Comparison of ENCODE assay signal across 10 cellular contexts in genomic region chr5:34905564-34905963, GRCh38. TPM values are rescaled to one million over a fixed set of nuclear protein-coding genes. Genes with fewer than 3 reads are reported as not detected.
DNase-seq lines count a peak whose midpoint lies in the region; ATAC-seq, FAIRE-seq and TF ChIP-seq lines count a peak whose summit lies in the region.
"Had no signal": no experiment of that assay in that cellular context is flagged by ENCODE, and none has a peak within 500 bp of the region (broad histone marks: within the 10 kb centered on the region; RNA-seq: fewer than 3 reads in every experiment).

No MANE protein-coding gene starts in this region.

- no peak overlapping the region for H3K4me3 ChIP-seq in AG10803 (ENCODE audit: low read length)
- H3K4me3 ChIP-seq in HCT116 (replicated peaks in 1 of 2; ENCODE audit: low read depth in 1 of 2, low read length in 2 of 2): no peak overlapping the region
- H3K4me3 ChIP-seq in kidney epithelial cell (ENCODE audit: low read depth, low read length): no peak overlapping the region
- H3K4me3 ChIP-seq: SK-N-MC had no signal

- no peak overlapping the region for H3K4me2 ChIP-seq in HCT116 (ENCODE audit: low read length)

- H3K36me3 ChIP-seq in HCT116 (ENCODE audit: control insufficient read depth in 1 of 2, insufficient read depth in 2 of 2, low read length in 2 of 2): peaks cover 0 to 8% of the 10 kb centered on the region in 2 experiments; a peak in 2 of 4 replicates
- no peaks in the 10 kb centered on the region for H3K36me3 ChIP-seq in kidney epithelial cell (ENCODE audit: control insufficient read depth, insufficient read depth, low read length)

- no peaks in the 10 kb centered on the region for H3K9me3 ChIP-seq in HCT116 (ENCODE audit: control insufficient read depth in 1 of 2, insufficient read depth in 1 of 2, low read depth in 1 of 2, low read length in 2 of 2)

- H3K27ac ChIP-seq in HCT116 (ENCODE audit: low read depth, low read length): no peak overlapping the region
- H3K27ac ChIP-seq: SK-N-MC had no signal

- H3K9me3 Mint-ChIP-seq in activated CD8-positive, alpha-beta T cell treated with anti-CD3 and anti-CD28 coated beads for 36 hours: no peaks in the 10 kb centered on the region

- H3K4me1 ChIP-seq in HCT116 (ENCODE audit: control insufficient read depth in 1 of 2, insufficient read depth in 2 of 2, low read length in 2 of 2): peaks cover 0 to 5% of the 10 kb centered on the region in 2 experiments; a peak in 2 of 4 replicates

- no peaks in the 10 kb centered on the region for H3K79me2 ChIP-seq in HCT116 (ENCODE audit: insufficient read depth, low read length)

- DNase-seq in AG10803 (ENCODE audit: low read depth): peak; percentile 23
- no peak for DNase-seq in HCT116 (ENCODE audit: low read depth, low spot score)
- DNase-seq in kidney epithelial cell (ENCODE audit: low read depth): no peak
- DNase-seq in C1 segment of cervical spinal cord (lab: John Stamatoyannopoulos, UW): no peak
- DNase-seq in activated CD8-positive, alpha-beta T cell treated with anti-CD3 and anti-CD28 coated beads for 36 hours: no peak

- H2AFZ ChIP-seq in HCT116 (ENCODE audit: low read depth, low read length, poor library complexity, severe bottlenecking): no peak overlapping the region

- ATAC-seq in HCT116 (peak; percentile 63; the same call in 1 of the 2 replicates), HG03378 (IDR thresholded peaks at IDR 0.05; ENCODE audit: unreplicated experiment) (no peak), GM19023 (IDR thresholded peaks at IDR 0.05; ENCODE audit: unreplicated experiment) (no peak)
- ATAC-seq in activated CD8-positive, alpha-beta T cell treated with anti-CD3 and anti-CD28 coated beads for 36 hours: no peak

- TF ChIP-seq RAD21 in HCT116 (IDR thresholded peaks at IDR 0.05; ENCODE audit: low read depth): peak; percentile 44

- POLR2A ChIA-PET in HCT116 (lab: Charles Lee): interaction anchor here (1.2 kb wide), 1 partner anchor 10 kb away, joined by 5 read pairs; the partner anchor contains the start of genes BRIX1 and RAD1
- POLR2A ChIA-PET in activated CD8-positive, alpha-beta T cell treated with anti-CD3 and anti-CD28 coated beads for 36 hours (lab: Charles Lee): interaction anchor here (1.3 to 1.7 kb wide), 2 partner anchors 9 to 11 kb away, joined by 5 to 6 read pairs; partner anchors contain the start of genes BRIX1 and RAD1

- no TSS peak for BruUV-seq in HCT116 (replicated peaks; lab: Mats Ljungman, UMichigan)

- no peaks in the 10 kb centered on the region for H3K27me3 Mint-ChIP-seq in activated CD8-positive, alpha-beta T cell treated with anti-CD3 and anti-CD28 coated beads for 36 hours

- H3K9me2 ChIP-seq in HCT116 (ENCODE audit: insufficient read depth): no peaks in the 10 kb centered on the region

- H3K36me3 Mint-ChIP-seq in activated CD8-positive, alpha-beta T cell treated with anti-CD3 and anti-CD28 coated beads for 36 hours (ENCODE audit: low read depth): peaks cover 34% of the 10 kb centered on the region

- TF ChIP-seq POLR2A in HCT116 (IDR thresholded peaks at IDR 0.05; ENCODE audit: borderline replicate concordance, extremely low read depth, insufficient read depth, insufficient read length): no peak

- RAD21 ChIA-PET in HCT116 (lab: Charles Lee; ENCODE audit: low non-redundant PET in 1 of 2, low total read pairs in 2 of 2, uncharacterized antibody in 2 of 2, unreplicated experiment in 2 of 2): no interaction called here

- TF ChIP-seq CTCF in AG10803 (conservative IDR thresholded peaks at IDR 0.05; ENCODE audit: low read length) (peak; percentile 59), HCT116 (IDR thresholded peaks at IDR 0.05 in 2 of 3, conservative IDR thresholded peaks at IDR 0.05 in 1 of 3; ENCODE audit: borderline replicate concordance in 1 of 3, insufficient read depth in 1 of 3, low read depth in 2 of 3, low read length in 2 of 3) (peak; percentile 15 to 44 (median 40); a peak in 3 of 6 replicates), kidney epithelial cell (IDR thresholded peaks at IDR 0.05; ENCODE audit: insufficient read depth, low read length, poor library complexity, severe bottlenecking) (peak; percentile 54)
- no peak for TF ChIP-seq CTCF in activated CD8-positive, alpha-beta T cell treated with anti-CD3 and anti-CD28 coated beads for 36 hours (IDR thresholded peaks at IDR 0.05)

- peak; percentile 59 for FAIRE-seq in TTC549 (lab: Jason Lieb, UNC)
- FAIRE-seq: GM19239 had no signal

- H3K9ac ChIP-seq in HCT116 (ENCODE audit: low read length): no peak overlapping the region

- peaks cover 4% of the 10 kb centered on the region for H3K4me1 Mint-ChIP-seq in activated CD8-positive, alpha-beta T cell treated with anti-CD3 and anti-CD28 coated beads for 36 hours (ENCODE audit: low read depth)

- intact Hi-C loops in HCT116 (cut with micrococcal nuclease): no loop called here
- intact Hi-C loops in activated CD8-positive, alpha-beta T cell treated with anti-CD3 and anti-CD28 coated beads for 36 hours (cut with micrococcal nuclease): no loop called here

- H4K20me1 ChIP-seq in HCT116 (ENCODE audit: insufficient read depth): no peaks in the 10 kb centered on the region

- no peaks in the 10 kb centered on the region for H3K27me3 ChIP-seq in HCT116 (ENCODE audit: insufficient read depth, low read length)
- H3K27me3 ChIP-seq in kidney epithelial cell (ENCODE audit: control insufficient read depth, insufficient read depth, low read length): no peaks in the 10 kb centered on the region

- CTCF ChIA-PET in HCT116 (lab: Charles Lee): interaction anchor here (1.0 kb wide), 1 partner anchor 419 kb away, joined by 7 read pairs; no protein-coding TSS in a partner anchor
- CTCF ChIA-PET in activated CD8-positive, alpha-beta T cell treated with anti-CD3 and anti-CD28 coated beads for 36 hours (lab: Charles Lee): interaction anchor here (1.1 to 3.4 kb wide), 4 partner anchors 8 to 420 kb away, joined by 4 to 12 read pairs (median 6); no protein-coding TSS in a partner anchor

- H3K27ac Mint-ChIP-seq in activated CD8-positive, alpha-beta T cell treated with anti-CD3 and anti-CD28 coated beads for 36 hours: no peak overlapping the region

- H3K4me3 Mint-ChIP-seq in activated CD8-positive, alpha-beta T cell treated with anti-CD3 and anti-CD28 coated beads for 36 hours: no peak overlapping the region

TF ChIP-seq in HCT116, 20 proteins besides CTCF, POLR2A, EP300 and RAD21:
- TF ChIP-seq CBX3 (IDR thresholded peaks at IDR 0.05; ENCODE audit: low read depth): no peak
- no peak for TF ChIP-seq REST (IDR thresholded peaks at IDR 0.05; ENCODE audit: low read depth)
- no peak for TF ChIP-seq SRF (IDR thresholded peaks at IDR 0.05; ENCODE audit: low read depth)
- TF ChIP-seq ELF1 (IDR thresholded peaks at IDR 0.05; ENCODE audit: borderline replicate concordance, low read depth): no peak
- no peak for TF ChIP-seq TCF7L2 (IDR thresholded peaks at IDR 0.05; ENCODE audit: borderline replicate concordance, extremely low read depth, insufficient read depth, insufficient read length)
- TF ChIP-seq ZFX (IDR thresholded peaks at IDR 0.05): no peak
- no peak for TF ChIP-seq YY1 (IDR thresholded peaks at IDR 0.05; ENCODE audit: extremely low read depth, insufficient replicate concordance, low read depth, low read length)
- TF ChIP-seq EZH2phosphoT487 (IDR thresholded peaks at IDR 0.05; ENCODE audit: borderline replicate concordance): no peak
- no peak for TF ChIP-seq POLR2AphosphoS5 (IDR thresholded peaks at IDR 0.05; ENCODE audit: low read depth, low read length)
- no peak for TF ChIP-seq SP1 (IDR thresholded peaks at IDR 0.05; ENCODE audit: low read depth)
- TF ChIP-seq MAX (IDR thresholded peaks at IDR 0.05): no peak
- no peak for TF ChIP-seq JUND (IDR thresholded peaks at IDR 0.05)

RNA-seq across cellular contexts. Expression of gene RAD1, which starts 9.7 kb away (rescaled TPM):
- total RNA-seq in HCT116 (2021; ENCODE audit: unreplicated experiment): 24.8 TPM
- 21.6 and 26.3 TPM in 2 replicates for polyA plus RNA-seq in HCT116 (2012)
- total RNA-seq in kidney epithelial cell: 13.1 and 17.9 TPM in 2 replicates
- total RNA-seq in activated CD8-positive, alpha-beta T cell treated with anti-CD3 and anti-CD28 coated beads for 36 hours: 10 to 100 TPM; 37.9 to 39.2 TPM

RNA-seq across cellular contexts. Expression of gene BRIX1, which starts 9.9 kb away (rescaled TPM):
- 76.4 TPM for total RNA-seq in HCT116 (2021; ENCODE audit: unreplicated experiment)
- polyA plus RNA-seq in HCT116 (2012): 14.4 and 22.8 TPM in 2 replicates
- 30.9 and 40.1 TPM in 2 replicates for total RNA-seq in kidney epithelial cell
- total RNA-seq in activated CD8-positive, alpha-beta T cell treated with anti-CD3 and anti-CD28 coated beads for 36 hours: 10 to 100 TPM; 77.3 to 78.8 TPM

RNA-seq across cellular contexts. Expression of gene DNAJC21, which starts 23.8 kb away (rescaled TPM):
- total RNA-seq in HCT116 (2021; ENCODE audit: unreplicated experiment): 34.7 TPM
- polyA plus RNA-seq in HCT116 (2012): 21.4 and 24.7 TPM in 2 replicates
- total RNA-seq in kidney epithelial cell: 22.1 and 37.0 TPM in 2 replicates
- total RNA-seq in activated CD8-positive, alpha-beta T cell treated with anti-CD3 and anti-CD28 coated beads for 36 hours: 10 to 100 TPM; 48.3 to 51.8 TPM
